Comparison of ENCODE assay signal across 11 cellular contexts in the genomic region with DNA sequence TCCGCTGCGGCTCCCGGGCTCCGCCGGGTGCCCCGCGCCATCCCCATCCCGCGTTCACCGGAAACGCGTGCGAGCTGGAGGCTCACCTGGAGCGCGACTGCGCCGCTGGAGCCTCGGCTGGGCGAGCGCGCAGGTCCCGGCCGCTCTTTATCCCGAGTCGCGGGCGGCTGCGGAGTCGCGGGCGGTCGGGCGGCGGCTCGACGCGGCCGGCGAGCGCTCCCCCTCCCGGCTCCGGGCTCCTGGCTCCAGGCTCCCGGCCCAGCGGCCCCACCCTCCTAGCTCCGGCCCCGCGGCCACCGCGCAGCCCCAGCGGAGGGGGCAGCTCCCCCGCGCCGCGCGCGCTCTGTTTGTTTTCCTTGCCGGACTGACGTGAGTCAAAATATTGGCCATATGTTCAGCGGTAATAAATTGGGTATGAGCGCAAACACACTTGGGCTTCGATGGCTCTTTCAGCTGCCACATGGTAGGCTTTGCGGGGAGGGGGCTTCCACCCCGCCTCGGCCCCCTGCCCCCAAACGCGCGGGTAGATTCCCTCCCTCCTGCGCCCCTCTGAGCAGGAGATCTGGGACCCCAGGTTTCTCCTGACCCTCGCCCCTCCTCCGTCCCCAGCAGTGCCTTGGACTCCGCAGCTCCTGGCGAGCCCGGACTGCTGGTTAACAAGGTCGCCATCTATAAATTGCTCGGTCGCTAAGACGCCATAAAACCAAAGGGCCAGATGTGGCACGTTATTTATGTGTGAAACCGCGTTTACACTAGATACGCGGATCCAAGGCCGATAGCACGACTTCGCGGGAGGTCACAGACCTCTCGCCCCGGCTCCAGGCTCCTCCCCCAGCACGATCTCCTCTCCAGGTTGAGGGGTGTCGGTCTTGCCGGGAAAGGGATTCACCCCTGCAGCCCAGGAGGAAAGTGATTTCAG. TPM values are rescaled to one million over a fixed set of nuclear protein-coding genes. Genes with fewer than 3 reads are reported as not detected.
A peak's percentile ranks its signal among the peaks of the same experiment; 100 is the strongest.
DNase-seq lines count a peak whose midpoint lies in the region; ATAC-seq and TF ChIP-seq lines count a peak whose summit lies in the region.
"Had no signal": no experiment of that assay in that cellular context is flagged by ENCODE, and none has a peak within 500 bp of the region (broad histone marks: within the 10 kb centered on the region; RNA-seq: fewer than 3 reads in every experiment).

No MANE protein-coding gene starts in this region.

- no peak for TF ChIP-seq CTCF in CD4-positive, alpha-beta T cell (IDR thresholded peaks at IDR 0.05)
- TF ChIP-seq CTCF in LNCaP clone FGC (IDR thresholded peaks at IDR 0.05; ENCODE audit: control insufficient read depth, extremely low read depth, insufficient read depth) (no peak), brain (conservative IDR thresholded peaks at IDR 0.05) (no peak), mucosa of descending colon (IDR thresholded peaks at IDR 0.05) (no peak)

- H3K27ac Mint-ChIP-seq in CD4-positive, alpha-beta T cell: no peak overlapping the region
- H3K27ac Mint-ChIP-seq in brain: no peak overlapping the region
- H3K27ac Mint-ChIP-seq: effector memory CD8-positive, alpha-beta T cell had no signal

- H3K4me1 ChIP-seq in mucosa of descending colon (ENCODE audit: low read depth) (peaks cover 11% of the 10 kb centered on the region), GM23248 (ENCODE audit: insufficient read depth) (no peaks in the 10 kb centered on the region)

- H3K9me3 Mint-ChIP-seq in CD4-positive, alpha-beta T cell: no peaks in the 10 kb centered on the region
- peaks cover 2 to 7% (median 6%) of the 10 kb centered on the region in 5 experiments for H3K9me3 Mint-ChIP-seq in brain
- H3K9me3 Mint-ChIP-seq: effector memory CD8-positive, alpha-beta T cell had no signal

- no peak for DNase-seq in CD4-positive, alpha-beta T cell
- no peak for DNase-seq in LNCaP clone FGC (ENCODE audit: low read depth)
- peak in 1 of 3 donors; percentile 47 for DNase-seq in mucosa of descending colon
- DNase-seq in NCI-H1436 (lab: John Stamatoyannopoulos, UW): no peak
- DNase-seq in effector CD8-positive, alpha-beta T cell (lab: John Stamatoyannopoulos, UW): no peak
- no peak for DNase-seq in GM23248
- DNase-seq: effector memory CD8-positive, alpha-beta T cell; MV-4-11 had no signal

- no peaks in the 10 kb centered on the region for H3K36me3 ChIP-seq in mucosa of descending colon (ENCODE audit: low read depth)
- H3K36me3 ChIP-seq in GM23248 (ENCODE audit: low read depth): no peaks in the 10 kb centered on the region

- peak overlapping the region; percentile 54 for H3K4me3 Mint-ChIP-seq in CD4-positive, alpha-beta T cell
- H3K4me3 Mint-ChIP-seq in brain: peak overlapping the region; percentile 16 to 68 (median 53)
- H3K4me3 Mint-ChIP-seq: effector memory CD8-positive, alpha-beta T cell had no signal

- H3K79me2 ChIP-seq in GM23248 (ENCODE audit: insufficient read depth): no peaks in the 10 kb centered on the region

- no peak overlapping the region for H3K27ac ChIP-seq in CD4-positive, alpha-beta T cell (ENCODE audit: low read depth, low read length)
- no peak overlapping the region for H3K27ac ChIP-seq in GM23248

- H3F3A ChIP-seq in GM23248 (ENCODE audit: insufficient read depth): no peaks in the 10 kb centered on the region

- intact Hi-C loops in CD4-positive, alpha-beta T cell (cut with DNase I, micrococcal nuclease): no loop called here
- intact Hi-C loops in mucosa of descending colon (cut with DNase I, micrococcal nuclease): no loop called here

- ATAC-seq in CD4-positive, alpha-beta T cell (ENCODE audit: poor library complexity): no peak
- ATAC-seq in mucosa of descending colon (peak; percentile 70), HG03571 (IDR thresholded peaks at IDR 0.05; ENCODE audit: unreplicated experiment) (no peak)
- ATAC-seq: effector memory CD8-positive, alpha-beta T cell had no signal

- peaks cover 89% of the 10 kb centered on the region for H3K27me3 ChIP-seq in CD4-positive, alpha-beta T cell (ENCODE audit: control insufficient read depth, insufficient read depth, low read length)
- peaks cover 84% of the 10 kb centered on the region for H3K27me3 ChIP-seq in GM23248 (replicated peaks; ENCODE audit: insufficient read depth)

- POLR2A ChIA-PET in CD4-positive, alpha-beta T cell (lab: Charles Lee): no interaction called here

- no peak overlapping the region for H2AFZ ChIP-seq in GM23248

- H3K27me3 Mint-ChIP-seq in CD4-positive, alpha-beta T cell: peaks cover 89% of the 10 kb centered on the region
- peaks cover 96% of the 10 kb centered on the region for H3K27me3 Mint-ChIP-seq in brain

- H3K4me3 ChIP-seq in LNCaP clone FGC (ENCODE audit: low read depth, low read length) (peak overlapping the region; percentile 18), mucosa of descending colon (no peak overlapping the region), GM23248 (no peak overlapping the region)

- no peak overlapping the region for H3K4me2 ChIP-seq in GM23248 (ENCODE audit: unreplicated experiment)

- peaks cover 26% of the 10 kb centered on the region for H3K4me1 Mint-ChIP-seq in CD4-positive, alpha-beta T cell (ENCODE audit: low read depth)
- H3K4me1 Mint-ChIP-seq in brain: peaks cover 19% of the 10 kb centered on the region

- no peaks in the 10 kb centered on the region for H3K9me3 ChIP-seq in CD4-positive, alpha-beta T cell (ENCODE audit: control insufficient read depth, low read length)
- no peaks in the 10 kb centered on the region for H3K9me3 ChIP-seq in mucosa of descending colon
- H3K9me3 ChIP-seq in GM23248 (ENCODE audit: low read depth): no peaks in the 10 kb centered on the region

- H3K9ac ChIP-seq in GM23248: no peak overlapping the region

- no peaks in the 10 kb centered on the region for H3K36me3 Mint-ChIP-seq in CD4-positive, alpha-beta T cell (ENCODE audit: low read depth)
- no peaks in the 10 kb centered on the region for H3K36me3 Mint-ChIP-seq in brain

- in situ Hi-C loops in GM23248 (cut with MboI): no loop called here

- CTCF ChIA-PET in CD4-positive, alpha-beta T cell (lab: Charles Lee): no interaction called here

- no peaks in the 10 kb centered on the region for H4K20me1 ChIP-seq in GM23248 (ENCODE audit: insufficient read depth)

- no peaks in the 10 kb centered on the region for H3K9me2 ChIP-seq in GM23248 (ENCODE audit: insufficient read depth)

- 2 to 3% methylated on average over 52 to 61 of the region's 91 CpGs for WGBS in GM23248 (ENCODE audit: low coverage in 1 of 2, low lambda C conversion rate in 2 of 2, missing lambda C conversion rate in 2 of 2), 2 experiments

RNA-seq across cellular contexts. Expression of a gene that starts 8.9 kb away (rescaled TPM):
- total RNA-seq in CD4-positive, alpha-beta T cell: not detected
- polyA plus RNA-seq in brain (ENCODE audit: insufficient read depth, low read depth, low replicate concordance) (6.9 TPM), GM23248 (2016; fragmentation: Nextera tagmentation; extraction: Ambion mirVana) (not detected in 2 replicates)
- total RNA-seq in mucosa of descending colon: 1 to 10 TPM in 1 of 3 donors, under 1 TPM in 2; 0.22 to 1.8 (median 0.81) TPM
- not detected in 2 replicates for total RNA-seq in GM23248 (2014; rRNA removed; shearing (Covaris generic))
- total RNA-seq: subcutaneous adipose tissue had no signal
